In the genomic region with DNA sequence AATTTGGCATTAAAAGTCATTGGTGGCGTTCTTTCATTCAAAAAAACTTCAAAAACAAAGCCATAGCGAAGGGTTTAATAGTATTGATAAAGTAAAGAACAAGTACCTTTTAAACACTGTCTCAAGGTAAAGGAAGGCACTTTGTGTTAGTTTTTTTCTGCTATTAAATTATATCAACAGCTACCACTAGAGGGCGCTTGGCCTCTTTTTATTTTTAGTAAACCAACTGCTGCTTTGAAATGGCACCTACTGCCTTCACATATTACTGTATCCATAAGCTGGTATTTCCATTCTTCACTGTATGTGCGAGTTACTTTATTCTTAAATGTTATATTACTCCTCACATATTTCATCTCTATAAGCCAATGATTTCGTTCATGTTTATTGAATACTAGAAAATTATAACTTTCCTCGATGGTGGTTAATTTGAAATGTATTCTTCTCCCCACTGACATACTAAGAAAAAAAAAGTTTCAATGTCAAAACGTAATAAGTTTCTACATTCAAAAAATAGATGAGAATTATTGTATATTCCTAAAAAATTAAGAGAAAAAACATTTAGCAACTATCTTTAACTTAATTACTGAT, we compare ENCODE assay signal across 8 cellular contexts.
DNase-seq lines count a peak whose midpoint lies in the region; ATAC-seq, FAIRE-seq and TF ChIP-seq lines count a peak whose summit lies in the region.

No MANE protein-coding gene starts in this region.

- no peak overlapping the region for H3K4me3 Mint-ChIP-seq in CD4-positive, alpha-beta T cell
- no peak overlapping the region for H3K4me3 Mint-ChIP-seq in activated T-cell treated with anti-CD3 and anti-CD28 coated beads, Interleukin-2, amount 50 U/mL, for 72 hours

- intact Hi-C loops in CD4-positive, alpha-beta T cell (cut with DNase I, micrococcal nuclease): loop anchor here (1.0 to 10.0 kb wide), 2 partner anchors 199 to 518 kb away; no protein-coding TSS in a partner anchor
- intact Hi-C loops in IMR-90 (cut with micrococcal nuclease) (loop anchor here (1.0 kb wide), 2 partner anchors 167 to 199 kb away; no protein-coding TSS in a partner anchor), prostate gland (cut with DNase I) (loop anchor here (5.0 kb wide), 1 partner anchor 195 kb away; no protein-coding TSS in a partner anchor)

- H3K4ac ChIP-seq in IMR-90 (ENCODE audit: low read depth, low read length): no peak overlapping the region

- CTCF ChIA-PET in CD4-positive, alpha-beta T cell (lab: Charles Lee): interaction anchor here (0.6 to 1.1 kb wide), 3 partner anchors 15 to 224 kb away, joined by 3 to 16 read pairs (median 3); no protein-coding TSS in a partner anchor
- CTCF ChIA-PET in IMR-90 (lab: Yijun Ruan, JAX): interaction anchor here (0.6 to 3.4 kb wide), 11 partner anchors 16 to 407 kb away, joined by 3 to 28 read pairs (median 3); no protein-coding TSS in a partner anchor

- H3K4me3 ChIP-seq in IMR-90 (ENCODE audit: insufficient read depth, low read depth, low read length): no peak overlapping the region
- H3K4me3 ChIP-seq in prostate gland: no peak overlapping the region

- dilution Hi-C loops in IMR-90 (cut with HindIII; ENCODE audit: low sequenced_read_pairs, unreplicated experiment): no loop called here

- H3K36me3 ChIP-seq in IMR-90 (ENCODE audit: control insufficient read depth, insufficient read depth, low read length): no peaks in the 10 kb centered on the region
- H3K36me3 ChIP-seq in prostate gland: no peaks in the 10 kb centered on the region

- H2BK15ac ChIP-seq in IMR-90 (ENCODE audit: low read depth, low read length): no peak overlapping the region

- no peaks in the 10 kb centered on the region for H3K79me1 ChIP-seq in IMR-90 (ENCODE audit: low read depth in 1 of 2, low read length in 2 of 2)

- H4K8ac ChIP-seq in IMR-90 (ENCODE audit: low read depth in 2 of 2, low read length in 2 of 2): no peak overlapping the region

- no peak overlapping the region for H3K18ac ChIP-seq in IMR-90 (ENCODE audit: low read depth, low read length)

- TF ChIP-seq CTCF in CD4-positive, alpha-beta T cell (IDR thresholded peaks at IDR 0.05): peak; percentile 94
- TF ChIP-seq CTCF in IMR-90 (conservative IDR thresholded peaks at IDR 0.05; ENCODE audit: low read depth, low read length): peak; percentile 87
- peak; percentile 87 to 97 (median 88) for TF ChIP-seq CTCF in prostate gland (IDR thresholded peaks at IDR 0.05)

- H3K27me3 ChIP-seq in CD4-positive, alpha-beta T cell (ENCODE audit: control insufficient read depth, insufficient read depth, low read length): no peaks in the 10 kb centered on the region
- no peaks in the 10 kb centered on the region for H3K27me3 ChIP-seq in IMR-90 (ENCODE audit: control insufficient read depth, insufficient read depth, low read length)
- no peaks in the 10 kb centered on the region for H3K27me3 ChIP-seq in prostate gland (replicated peaks; ENCODE audit: insufficient read depth)

- H4K20me1 ChIP-seq in IMR-90 (ENCODE audit: insufficient read depth, low read length): no peaks in the 10 kb centered on the region

- in situ Hi-C loops in IMR-90 (cut with MboI; ENCODE audit: low sequenced_read_pairs): loop anchor here (5.0 kb wide), 1 partner anchor 195 kb away; no protein-coding TSS in a partner anchor

- no peaks in the 10 kb centered on the region for H3K9me3 Mint-ChIP-seq in CD4-positive, alpha-beta T cell
- peaks cover 0 to 2% of the 10 kb centered on the region in 2 donors for H3K9me3 Mint-ChIP-seq in activated T-cell treated with anti-CD3 and anti-CD28 coated beads, Interleukin-2, amount 50 U/mL, for 72 hours

- no peak overlapping the region for H3K23ac ChIP-seq in IMR-90 (ENCODE audit: low read depth, low read length)

- no peak overlapping the region for H2BK120ac ChIP-seq in IMR-90 (ENCODE audit: low read depth, low read length)

- DNase-seq in CD4-positive, alpha-beta T cell: peak in 7 of 10 experiments; percentile 3 to 37 (median 25)
- peak; percentile 59 for DNase-seq in IMR-90
- peak; percentile 40 for DNase-seq in NOMO-1 treated with dmso at 0.1 percent for 144 hours (lab: John Stamatoyannopoulos, UW; ENCODE audit: unreplicated experiment)
- DNase-seq in activated T-cell treated with anti-CD3 and anti-CD28 coated beads, Interleukin-2, amount 50 U/mL, for 72 hours: peak; percentile 29 to 53
- DNase-seq in frontal cortex (ENCODE audit: low spot score in 2 of 2): peak; percentile 44 to 45
- DNase-seq in prostate gland (ENCODE audit: low spot score): peak; percentile 75
- no peak for DNase-seq in cortex of kidney (lab: John Stamatoyannopoulos, UW)

- POLR2A ChIA-PET in CD4-positive, alpha-beta T cell (lab: Charles Lee): interaction anchor here (1.1 kb wide), 1 partner anchor 199 kb away, joined by 4 read pairs; no protein-coding TSS in a partner anchor
- POLR2A ChIA-PET in IMR-90 (lab: Charles Lee; ENCODE audit: unreplicated experiment): no interaction called here

- H3K27ac ChIP-seq in CD4-positive, alpha-beta T cell (ENCODE audit: low read depth, low read length): no peak overlapping the region
- H3K27ac ChIP-seq in IMR-90 (ENCODE audit: insufficient read depth, low read length): no peak overlapping the region
- H3K27ac ChIP-seq in prostate gland: no peak overlapping the region

- WGBS in IMR-90 (ENCODE audit: extremely low coverage in 2 of 2, insufficient read length in 1 of 2), 2 experiments: no CpG with 5 or more reads among the region's 7 CpGs
- 22% methylated on average over 7 of the region's 7 CpGs for WGBS in prostate gland

- H2AK5ac ChIP-seq in IMR-90 (ENCODE audit: low read depth, low read length): no peak overlapping the region

- no peaks in the 10 kb centered on the region for H3K9me3 ChIP-seq in CD4-positive, alpha-beta T cell (ENCODE audit: control insufficient read depth, low read length)
- H3K9me3 ChIP-seq in IMR-90 (ENCODE audit: control insufficient read depth, insufficient read depth, low read length): no peaks in the 10 kb centered on the region
- H3K9me3 ChIP-seq in prostate gland: no peaks in the 10 kb centered on the region

- no peak overlapping the region for H3K14ac ChIP-seq in IMR-90 (replicated peaks; ENCODE audit: low read depth, low read length)

- H3K27ac Mint-ChIP-seq in CD4-positive, alpha-beta T cell: no peak overlapping the region
- no peak overlapping the region for H3K27ac Mint-ChIP-seq in activated T-cell treated with anti-CD3 and anti-CD28 coated beads, Interleukin-2, amount 50 U/mL, for 72 hours

- no peak overlapping the region for H3K9ac ChIP-seq in IMR-90 (ENCODE audit: low read depth, low read length)

- 0 out of 2 replicates have a peak, but pooled peaks cover 2% of the 10 kb centered on the region for H3K9me1 ChIP-seq in IMR-90 (ENCODE audit: insufficient read depth, low read length)

- peak; percentile 65 for ATAC-seq in CD4-positive, alpha-beta T cell (ENCODE audit: poor library complexity)
- ATAC-seq in GM19324 (IDR thresholded peaks at IDR 0.05; ENCODE audit: low FRiP score, unreplicated experiment): peak; percentile 63
- ATAC-seq in IMR-90 (ENCODE audit: low read depth): peak; percentile 64
- ATAC-seq in activated T-cell treated with anti-CD3 and anti-CD28 coated beads, Interleukin-2, amount 50 U/mL, for 72 hours (replicated peaks in 1 of 2): peak in 1 of 2 donors; percentile 43

- peak; percentile 98 for FAIRE-seq in frontal cortex (lab: Jason Lieb, UNC)

- H3K4me1 ChIP-seq in IMR-90 (ENCODE audit: control insufficient read depth, insufficient read depth, low read length) (no peaks in the 10 kb centered on the region), prostate gland (replicated peaks) (no peaks in the 10 kb centered on the region)

- H2AK9ac ChIP-seq in IMR-90 (replicated peaks; ENCODE audit: low read depth, low read length, poor library complexity): no peak overlapping the region

- TF ChIP-seq RAD21 in IMR-90 (IDR thresholded peaks at IDR 0.05; ENCODE audit: low read length): peak; percentile 88

- BruUV-seq in IMR-90 (replicated peaks; lab: Mats Ljungman, UMichigan): no TSS peak

- H4K5ac ChIP-seq in IMR-90 (ENCODE audit: low read depth, low read length): no peak overlapping the region

- no peak overlapping the region for H3K56ac ChIP-seq in IMR-90 (ENCODE audit: extremely low read depth, insufficient read depth, low read length)

- TF ChIP-seq POLR2A in IMR-90 (IDR thresholded peaks at IDR 0.05; ENCODE audit: low read depth, low read length) (no peak), prostate gland (IDR thresholded peaks at IDR 0.05) (no peak)

- H3K4me1 Mint-ChIP-seq in CD4-positive, alpha-beta T cell (ENCODE audit: low read depth): no peaks in the 10 kb centered on the region
- no peaks in the 10 kb centered on the region for H3K4me1 Mint-ChIP-seq in activated T-cell treated with anti-CD3 and anti-CD28 coated beads, Interleukin-2, amount 50 U/mL, for 72 hours (ENCODE audit: low read depth)

- no peak overlapping the region for H3K4me2 ChIP-seq in IMR-90 (ENCODE audit: low read depth, low read length)

- no peaks in the 10 kb centered on the region for H3K36me3 Mint-ChIP-seq in CD4-positive, alpha-beta T cell (ENCODE audit: low read depth)
- no peaks in the 10 kb centered on the region for H3K36me3 Mint-ChIP-seq in activated T-cell treated with anti-CD3 and anti-CD28 coated beads, Interleukin-2, amount 50 U/mL, for 72 hours (ENCODE audit: insufficient read depth in 2 of 2)

- H2BK20ac ChIP-seq in IMR-90 (ENCODE audit: low read depth, low read length): no peak overlapping the region

- no peak overlapping the region for H2BK5ac ChIP-seq in IMR-90 (ENCODE audit: low read depth, low read length, poor library complexity, severe bottlenecking)

- peaks cover 5% of the 10 kb centered on the region for H3K27me3 Mint-ChIP-seq in CD4-positive, alpha-beta T cell
- H3K27me3 Mint-ChIP-seq in activated T-cell treated with anti-CD3 and anti-CD28 coated beads, Interleukin-2, amount 50 U/mL, for 72 hours (ENCODE audit: low read depth): no peaks in the 10 kb centered on the region

- H2AFZ ChIP-seq in IMR-90 (replicated peaks; ENCODE audit: low read length, poor library complexity): no peak overlapping the region

- no peak overlapping the region for H4K91ac ChIP-seq in IMR-90 (ENCODE audit: insufficient read depth, low read depth, low read length)

TF ChIP-seq in IMR-90, 13 proteins besides CTCF, POLR2A, EP300 and RAD21 (continues in another document):
- TF ChIP-seq, protein P1, sequence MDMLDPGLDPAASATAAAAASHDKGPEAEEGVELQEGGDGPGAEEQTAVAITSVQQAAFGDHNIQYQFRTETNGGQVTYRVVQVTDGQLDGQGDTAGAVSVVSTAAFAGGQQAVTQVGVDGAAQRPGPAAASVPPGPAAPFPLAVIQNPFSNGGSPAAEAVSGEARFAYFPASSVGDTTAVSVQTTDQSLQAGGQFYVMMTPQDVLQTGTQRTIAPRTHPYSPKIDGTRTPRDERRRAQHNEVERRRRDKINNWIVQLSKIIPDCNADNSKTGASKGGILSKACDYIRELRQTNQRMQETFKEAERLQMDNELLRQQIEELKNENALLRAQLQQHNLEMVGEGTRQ (IDR thresholded peaks at IDR 0.05; ENCODE audit: low read depth, low read length): no peak
- TF ChIP-seq SMC3 (IDR thresholded peaks at IDR 0.05; ENCODE audit: low read depth, low read length) (peak; percentile 91), BHLHE40 (IDR thresholded peaks at IDR 0.05; ENCODE audit: low read depth, low read length) (no peak), FOS (IDR thresholded peaks at IDR 0.05; ENCODE audit: low read depth, low read length) (no peak), RFX5 (IDR thresholded peaks at IDR 0.05; ENCODE audit: low read depth, low read length) (no peak)
